Comparison of ENCODE assay signal across 30 cellular contexts in genomic region chr14:47921133-47921532, GRCh38.
"Had no signal": no experiment of that assay in that cellular context is flagged by ENCODE, and none has a peak within 500 bp of the region (broad histone marks: within the 10 kb centered on the region; RNA-seq: fewer than 3 reads in every experiment).

No MANE protein-coding gene starts in this region.

- H3K9me3 ChIP-seq: gastrocnemius medialis had no signal

- DNase-seq: activated CD4-positive, alpha-beta memory T cell treated with anti-CD3 and anti-CD28 coated beads, Interleukin-2, amount 10 ng/mL, durations not matched to agents 7 days and 5 days; activated CD4-positive, alpha-beta T cell treated with anti-CD3 and anti-CD28 coated beads for 1 hour; activated CD4-positive, alpha-beta T cell treated with anti-CD3 and anti-CD28 coated beads for 4 hours; activated CD4-positive, alpha-beta T cell treated with anti-CD3 and anti-CD28 coated beads, Interleukin-2, amount 10 ng/mL, durations not matched to agents 7 days and 5 days; activated CD4-positive, alpha-beta T cell treated with anti-CD3 and anti-CD28 coated beads, Interleukin-2, amount 50 U/mL, for 4 hours; activated CD8-positive, alpha-beta memory T cell treated with anti-CD3 and anti-CD28 coated beads, Interleukin-2, amount 50 U/mL, for 48 hours; activated gamma-delta T cell treated with Interleukin-2 at 50 U/mL for 16 hours; activated naive CD4-positive, alpha-beta T cell treated with anti-CD3 and anti-CD28 coated beads, Interleukin-2, amount 50 U/mL, for 16 hours; activated naive CD4-positive, alpha-beta T cell treated with Interleukin-2 at 50 U/mL for 16 hours; activated T-cell treated with anti-CD3 and anti-CD28 coated beads for 4 hours; activated T-cell treated with anti-CD3 and anti-CD28 coated beads, Interleukin-2, amount 50 U/mL, for 24 hours; activated T-cell treated with anti-CD3 and anti-CD28 coated beads, Interleukin-2, amount 50 U/mL, for 72 hours; amniotic stem cell; anterior cingulate cortex; brain microvascular endothelial cell; cortex of kidney; effector CD8-positive, alpha-beta T cell; foreskin fibroblast; gastrocnemius medialis; glutamatergic neuron; heart right ventricle; SW 1271; T-helper 1 cell; T-helper 17 cell; T1000 had no signal

- H3K4me3 ChIP-seq: gastrocnemius medialis, heart right ventricle had no signal

- H3K27me3 ChIP-seq: brain microvascular endothelial cell, gastrocnemius medialis had no signal

- H3K27ac ChIP-seq: brain microvascular endothelial cell, epithelial cell of prostate, gastrocnemius medialis, heart right ventricle had no signal

- H3K36me3 ChIP-seq: brain microvascular endothelial cell, gastrocnemius medialis, heart right ventricle had no signal

- H3K4me1 ChIP-seq: gastrocnemius medialis, heart right ventricle had no signal

- FAIRE-seq: astrocyte, bronchial epithelial cell, endometrium, endothelial cell of umbilical vein had no signal
